Comparison of ENCODE assay signal across 32 cellular contexts in genomic region chr11:61497473-61497872, GRCh38. TPM values are rescaled to one million over a fixed set of nuclear protein-coding genes. Genes with fewer than 3 reads are reported as not detected.
"Had no signal": no experiment of that assay in that cellular context is flagged by ENCODE, and none has a peak within 500 bp of the region (broad histone marks: within the 10 kb centered on the region; RNA-seq: fewer than 3 reads in every experiment).

No MANE protein-coding gene starts in this region.

- H3K4me2 ChIP-seq: PC-9 had no signal

- H3K27ac ChIP-seq: brain microvascular endothelial cell, PC-9, SK-N-MC had no signal

- H3K36me3 ChIP-seq: brain microvascular endothelial cell, MG63, WERI-Rb-1 had no signal

- H3K4me3 ChIP-seq: MG63, PC-9, SK-N-MC had no signal

- FAIRE-seq: colon, RCC 7860 had no signal

- DNase-seq: activated CD4-positive, alpha-beta memory T cell treated with anti-CD3 and anti-CD28 coated beads for 36 hours; activated CD4-positive, alpha-beta T cell treated with anti-CD3 and anti-CD28 coated beads, Interleukin-2, amount 50 U/mL, for 1 hour; activated CD4-positive, CD25-positive, alpha-beta regulatory T cell; activated CD8-positive, alpha-beta memory T cell treated with anti-CD3 and anti-CD28 coated beads, Interleukin-2, amount 10 ng/mL, durations not matched to agents 7 days and 5 days; activated CD8-positive, alpha-beta memory T cell treated with anti-CD3 and anti-CD28 coated beads, Interleukin-2, amount 50 U/mL, for 48 hours; activated effector memory CD4-positive, alpha-beta T cell treated with Interleukin-2 at 50 U/mL for 16 hours; activated naive CD4-positive, alpha-beta T cell treated with anti-CD3 and anti-CD28 coated beads, Interleukin-2, amount 10 ng/mL, durations not matched to agents 7 days and 5 days; activated naive CD8-positive, alpha-beta T cell treated with anti-CD3 and anti-CD28 coated beads, Interleukin-2, amount 50 U/mL, for 24 hours; activated T-cell treated with anti-CD3 and anti-CD28 coated beads, Interleukin-2, amount 50 U/mL, for 48 hours; aorta; brain microvascular endothelial cell; central memory CD4-positive, alpha-beta T cell; Kasumi-1; MG63; NCI-H1048; NCI-H1105 treated with DMSO at 0.1 percent for 48 hours; NCI-H1436; NCI-H1694; NCI-H1930; NCI-H2081 treated with DMSO at 0.1 percent for 48 hours; NCI-H226; NCI-H524 treated with DMSO at 0.1 percent for 48 hours; PC-9; Right ventricle myocardium superior; T1000; WERI-Rb-1 had no signal

- H3K4me3 Mint-ChIP-seq: activated CD4-positive, alpha-beta memory T cell treated with anti-CD3 and anti-CD28 coated beads for 36 hours; activated CD8-positive, alpha-beta memory T cell treated with anti-CD3 and anti-CD28 coated beads, Interleukin-2, amount 10 ng/mL, durations not matched to agents 7 days and 5 days; activated naive CD4-positive, alpha-beta T cell treated with anti-CD3 and anti-CD28 coated beads, Interleukin-2, amount 10 ng/mL, durations not matched to agents 7 days and 5 days; activated naive CD8-positive, alpha-beta T cell; activated naive CD8-positive, alpha-beta T cell treated with anti-CD3 and anti-CD28 coated beads, Interleukin-2, amount 50 U/mL, for 24 hours had no signal

- H3K27ac Mint-ChIP-seq: activated CD4-positive, alpha-beta memory T cell treated with anti-CD3 and anti-CD28 coated beads for 36 hours; activated CD8-positive, alpha-beta memory T cell treated with anti-CD3 and anti-CD28 coated beads, Interleukin-2, amount 10 ng/mL, durations not matched to agents 7 days and 5 days; activated naive CD4-positive, alpha-beta T cell treated with anti-CD3 and anti-CD28 coated beads, Interleukin-2, amount 10 ng/mL, durations not matched to agents 7 days and 5 days; activated naive CD8-positive, alpha-beta T cell; activated naive CD8-positive, alpha-beta T cell treated with anti-CD3 and anti-CD28 coated beads, Interleukin-2, amount 50 U/mL, for 24 hours had no signal

- H3K36me3 Mint-ChIP-seq: activated CD4-positive, alpha-beta memory T cell treated with anti-CD3 and anti-CD28 coated beads for 36 hours; activated CD8-positive, alpha-beta memory T cell treated with anti-CD3 and anti-CD28 coated beads, Interleukin-2, amount 10 ng/mL, durations not matched to agents 7 days and 5 days; activated naive CD4-positive, alpha-beta T cell treated with anti-CD3 and anti-CD28 coated beads, Interleukin-2, amount 10 ng/mL, durations not matched to agents 7 days and 5 days; activated naive CD8-positive, alpha-beta T cell had no signal

- H3K9me3 ChIP-seq: MG63 had no signal

- H2AFZ ChIP-seq: PC-9 had no signal

- H3K4me1 Mint-ChIP-seq: activated CD8-positive, alpha-beta memory T cell treated with anti-CD3 and anti-CD28 coated beads, Interleukin-2, amount 10 ng/mL, durations not matched to agents 7 days and 5 days; activated naive CD4-positive, alpha-beta T cell treated with anti-CD3 and anti-CD28 coated beads, Interleukin-2, amount 10 ng/mL, durations not matched to agents 7 days and 5 days; activated naive CD8-positive, alpha-beta T cell treated with anti-CD3 and anti-CD28 coated beads, Interleukin-2, amount 50 U/mL, for 24 hours had no signal

- ATAC-seq: activated CD8-positive, alpha-beta memory T cell treated with anti-CD3 and anti-CD28 coated beads, Interleukin-2, amount 10 ng/mL, durations not matched to agents 7 days and 5 days; activated naive CD8-positive, alpha-beta T cell treated with anti-CD3 and anti-CD28 coated beads, Interleukin-2, amount 50 U/mL, for 24 hours had no signal

- H3K9me3 Mint-ChIP-seq: activated CD4-positive, alpha-beta memory T cell treated with anti-CD3 and anti-CD28 coated beads for 36 hours; activated naive CD4-positive, alpha-beta T cell treated with anti-CD3 and anti-CD28 coated beads, Interleukin-2, amount 10 ng/mL, durations not matched to agents 7 days and 5 days; activated naive CD8-positive, alpha-beta T cell treated with anti-CD3 and anti-CD28 coated beads, Interleukin-2, amount 50 U/mL, for 24 hours had no signal

- H3K27me3 Mint-ChIP-seq: activated CD8-positive, alpha-beta memory T cell treated with anti-CD3 and anti-CD28 coated beads, Interleukin-2, amount 10 ng/mL, durations not matched to agents 7 days and 5 days; activated naive CD8-positive, alpha-beta T cell had no signal

- H3K27me3 ChIP-seq: brain microvascular endothelial cell, MG63 had no signal

RNA-seq across cellular contexts. Expression of gene LRRC10B, which starts 11.1 kb away (rescaled TPM):
- total RNA-seq: activated CD4-positive, alpha-beta memory T cell treated with anti-CD3 and anti-CD28 coated beads for 36 hours; NCI-H460; T-helper 1 cell treated with Interleukin-12 subunit alpha and Interleukin-12 subunit beta and Interleukin-4 antibody, amounts not matched to agents 30 ng/mL and 1 ng/mL, for 36 hours had no signal
